ENCODE assay signal across 2 cellular contexts in the genomic region with DNA sequence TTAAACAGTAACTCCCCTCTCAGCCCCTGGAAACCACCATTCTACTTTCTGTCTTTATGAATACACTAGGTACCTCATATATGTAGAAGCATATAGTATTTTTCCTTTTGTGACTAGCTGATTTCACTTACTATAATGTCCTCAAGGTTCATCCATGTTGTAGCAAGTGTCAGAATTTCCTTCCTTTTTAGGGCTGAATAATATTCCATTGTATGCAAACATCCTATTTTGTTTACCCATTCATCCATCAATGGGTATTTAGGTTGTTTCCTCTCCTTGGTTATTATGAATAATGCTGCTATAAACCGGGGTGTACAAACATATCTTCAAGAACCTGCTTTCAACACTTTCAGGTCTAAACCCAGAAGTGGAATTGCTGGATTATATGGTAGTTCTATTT.
TF ChIP-seq lines count a peak whose summit lies in the region.

No MANE protein-coding gene starts in this region.

TF ChIP-seq in HEK293, 187 proteins besides CTCF, POLR2A, EP300 and RAD21 (continued from another document):
- TF ChIP-seq, protein P1, sequence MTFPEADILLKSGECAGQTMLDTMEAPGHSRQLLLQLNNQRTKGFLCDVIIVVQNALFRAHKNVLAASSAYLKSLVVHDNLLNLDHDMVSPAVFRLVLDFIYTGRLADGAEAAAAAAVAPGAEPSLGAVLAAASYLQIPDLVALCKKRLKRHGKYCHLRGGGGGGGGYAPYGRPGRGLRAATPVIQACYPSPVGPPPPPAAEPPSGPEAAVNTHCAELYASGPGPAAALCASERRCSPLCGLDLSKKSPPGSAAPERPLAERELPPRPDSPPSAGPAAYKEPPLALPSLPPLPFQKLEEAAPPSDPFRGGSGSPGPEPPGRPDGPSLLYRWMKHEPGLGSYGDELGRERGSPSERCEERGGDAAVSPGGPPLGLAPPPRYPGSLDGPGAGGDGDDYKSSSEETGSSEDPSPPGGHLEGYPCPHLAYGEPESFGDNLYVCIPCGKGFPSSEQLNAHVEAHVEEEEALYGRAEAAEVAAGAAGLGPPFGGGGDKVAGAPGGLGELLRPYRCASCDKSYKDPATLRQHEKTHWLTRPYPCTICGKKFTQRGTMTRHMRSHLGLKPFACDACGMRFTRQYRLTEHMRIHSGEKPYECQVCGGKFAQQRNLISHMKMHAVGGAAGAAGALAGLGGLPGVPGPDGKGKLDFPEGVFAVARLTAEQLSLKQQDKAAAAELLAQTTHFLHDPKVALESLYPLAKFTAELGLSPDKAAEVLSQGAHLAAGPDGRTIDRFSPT (tag by site-specific recombination; IDR thresholded peaks at IDR 0.05): no peak
- TF ChIP-seq MZF1 (tag by site-specific recombination; IDR thresholded peaks at IDR 0.05; ENCODE audit: borderline replicate concordance) (no peak), YY1 (tag by site-specific recombination; IDR thresholded peaks at IDR 0.05) (no peak)

TF ChIP-seq in GM12878, 131 proteins besides CTCF, POLR2A, EP300 and RAD21 (continued from another document):
- peak; percentile 35; the same call in 1 of the 2 replicates for TF ChIP-seq SMARCA5 (IDR thresholded peaks at IDR 0.05)
